In genomic region chr19:57434386-57435061, GRCh38 we compare ENCODE assay signal across 8 cellular contexts. TPM values are rescaled to one million over a fixed set of nuclear protein-coding genes. Genes with fewer than 3 reads are reported as not detected.
A peak's percentile ranks its signal among the peaks of the same experiment; 100 is the strongest.
DNase-seq lines count a peak whose midpoint lies in the region; ATAC-seq, FAIRE-seq and TF ChIP-seq lines count a peak whose summit lies in the region.

No MANE protein-coding gene starts in this region.

- WGBS in prostate gland, result 33% methylated on average over 15 of the region's 15 CpGs

- in situ Hi-C loops in Panc1 (cut with HindIII; ENCODE audit: low pct_unique_long_range_greater_than_20kb, low sequenced_read_pairs), result no loop called here

- H3K9ac ChIP-seq in DND-41 (ENCODE audit: low read depth, low read length), result peak overlapping the region; percentile 58
- H3K9ac ChIP-seq in fibroblast of lung (ENCODE audit: insufficient read depth, low read length), result peak overlapping the region; percentile 21

- H3K4me2 ChIP-seq in DND-41 (ENCODE audit: insufficient read depth, low read length), result peak overlapping the region; percentile 66
- peak overlapping the region; percentile 69 for H3K4me2 ChIP-seq in fibroblast of lung (ENCODE audit: extremely low read depth, insufficient read depth, low read length)

- H3K27ac ChIP-seq in DND-41 (ENCODE audit: low read length) (peak overlapping the region; percentile 71), Panc1 (ENCODE audit: low read length) (peak overlapping the region; percentile 86), fibroblast of lung (ENCODE audit: insufficient read depth, low read length) (peak overlapping the region; percentile 60), prostate gland (no peak overlapping the region)

- H3K9me3 ChIP-seq in DND-41 (ENCODE audit: insufficient read depth, low read length, severe bottlenecking), result no peaks in the 10 kb centered on the region
- peaks cover 19% of the 10 kb centered on the region for H3K9me3 ChIP-seq in Panc1 (ENCODE audit: control insufficient read depth, insufficient read depth, low read depth, low read length)
- no peaks in the 10 kb centered on the region for H3K9me3 ChIP-seq in fibroblast of lung (ENCODE audit: control insufficient read depth, insufficient read depth, low read depth, low read length)
- H3K9me3 ChIP-seq in prostate gland, result no peaks in the 10 kb centered on the region

- H3K36me3 ChIP-seq in DND-41 (ENCODE audit: insufficient read depth, low read length) (peaks cover 14% of the 10 kb centered on the region), Panc1 (ENCODE audit: control insufficient read depth, insufficient read depth, low read length) (no peaks in the 10 kb centered on the region), fibroblast of lung (ENCODE audit: control insufficient read depth, insufficient read depth, low read length) (no peaks in the 10 kb centered on the region), prostate gland (no peaks in the 10 kb centered on the region)

- H3K27me3 ChIP-seq in DND-41 (ENCODE audit: insufficient read depth, low read length, poor library complexity) (no peaks in the 10 kb centered on the region), Panc1 (ENCODE audit: control insufficient read depth, insufficient read depth, low read length) (no peaks in the 10 kb centered on the region), fibroblast of lung (ENCODE audit: control insufficient read depth, insufficient read depth, low read length) (no peaks in the 10 kb centered on the region), prostate gland (replicated peaks; ENCODE audit: insufficient read depth) (no peaks in the 10 kb centered on the region)

- TF ChIP-seq CTCF in DND-41 (IDR thresholded peaks at IDR 0.05; ENCODE audit: borderline replicate concordance, extremely low read depth, low read length, poor library complexity, severe bottlenecking) (no peak), Panc1 (IDR thresholded peaks at IDR 0.05) (no peak), fibroblast of lung (conservative IDR thresholded peaks at IDR 0.05 in 1 of 2, IDR thresholded peaks at IDR 0.05 in 1 of 2; ENCODE audit: low read depth in 1 of 2, low read length in 2 of 2) (no peak), prostate gland (IDR thresholded peaks at IDR 0.05) (no peak)

- CTCF ChIA-PET in Panc1 (lab: Charles Lee), result no interaction called here

- peaks cover 4% of the 10 kb centered on the region for H4K20me1 ChIP-seq in DND-41 (ENCODE audit: insufficient read depth, low read length)
- H4K20me1 ChIP-seq in fibroblast of lung (ENCODE audit: control insufficient read depth, extremely low read depth, insufficient read depth, low read length), result no peaks in the 10 kb centered on the region

- peaks cover 41% of the 10 kb centered on the region for H3K4me1 ChIP-seq in DND-41 (ENCODE audit: insufficient read depth, low read length)
- peaks cover 5% of the 10 kb centered on the region for H3K4me1 ChIP-seq in Panc1 (ENCODE audit: control insufficient read depth, insufficient read depth, low read length)
- peaks cover 5% of the 10 kb centered on the region for H3K4me1 ChIP-seq in fibroblast of lung (ENCODE audit: control insufficient read depth, extremely low read depth, insufficient read depth, low read length)
- peaks cover 6% of the 10 kb centered on the region for H3K4me1 ChIP-seq in prostate gland (replicated peaks)

- POLR2A ChIA-PET in Panc1 (lab: Charles Lee), result interaction anchor here (0.7 kb wide), 1 partner anchor 54 kb away, joined by 3 read pairs; no protein-coding TSS in a partner anchor

- H3K4me3 ChIP-seq in DND-41 (ENCODE audit: low read depth in 1 of 2, low read length in 2 of 2) (peak overlapping the region; percentile 90 to 91), Panc1 (ENCODE audit: low read depth in 2 of 2, low read length in 2 of 2) (peak overlapping the region; percentile 65 to 92), fibroblast of lung (replicated peaks in 1 of 4; ENCODE audit: control extremely low read depth in 1 of 4, insufficient read depth in 1 of 4, low read depth in 3 of 4, low read length in 4 of 4) (peak overlapping the region; percentile 68 to 88 (median 78)), prostate gland (peak overlapping the region; percentile 40 to 63)

- no peak for TF ChIP-seq POLR2A in prostate gland (IDR thresholded peaks at IDR 0.05)

- BruUV-seq in Panc1 (replicated peaks; lab: Mats Ljungman, UMichigan), result TSS peak; percentile 88

- H2AFZ ChIP-seq in DND-41 (ENCODE audit: low read depth, low read length), result peak overlapping the region; percentile 77
- H2AFZ ChIP-seq in fibroblast of lung (ENCODE audit: low read length), result peak overlapping the region; percentile 93

- H3K79me2 ChIP-seq in DND-41 (ENCODE audit: insufficient read depth, low read length), result peaks cover 47% of the 10 kb centered on the region
- H3K79me2 ChIP-seq in fibroblast of lung (ENCODE audit: control insufficient read depth, insufficient read depth, low read length), result peaks cover 26% of the 10 kb centered on the region

- intact Hi-C loops in Panc1 (cut with micrococcal nuclease; ENCODE audit: unreplicated experiment) (no loop called here), prostate gland (cut with DNase I) (no loop called here)

- DNase-seq in DND-41 (peak; percentile 13), Panc1 (ENCODE audit: low read depth, low spot score) (peak; percentile 43), fibroblast of lung (ENCODE audit: low read depth in 2 of 2) (no peak), prostate gland (ENCODE audit: low spot score) (no peak), foreskin melanocyte (no peak), NCI-H128 (lab: John Stamatoyannopoulos, UW; ENCODE audit: unreplicated experiment) (no peak), frontal cortex (ENCODE audit: low spot score in 2 of 2) (no peak)

- FAIRE-seq in frontal cortex (lab: Jason Lieb, UNC), result no peak

- peak; percentile 11; the same call in 2 of the 3 replicates for ATAC-seq in DND-41 (ENCODE audit: insufficient read depth, low read depth)
- ATAC-seq in GM21786 (IDR thresholded peaks at IDR 0.05; ENCODE audit: unreplicated experiment), result peak; percentile 14
- ATAC-seq in Panc1, result peak; percentile 23

RNA-seq across cellular contexts. Expression of gene ZNF749, which starts 0.6 kb away (rescaled TPM):
- total RNA-seq in Panc1 (2021; ENCODE audit: unreplicated experiment), result 21.3 TPM
- polyA plus RNA-seq in Panc1 (2012; ENCODE audit: insufficient read length), result 19.3 TPM
- 10.4 and 11.0 TPM in 2 replicates for total RNA-seq in fibroblast of lung
- 4.7 and 5.4 TPM in 2 replicates for polyA plus RNA-seq in fibroblast of lung
- 5.0 and 6.8 TPM in 2 replicates for polyA plus RNA-seq in fibroblast of lung (2012)
- 1.7 and 3.0 TPM in 2 replicates for polyA minus RNA-seq in fibroblast of lung (ENCODE audit: low replicate concordance)
- 1 to 10 TPM; 5.5 to 8.6 TPM for total RNA-seq in prostate gland
- total RNA-seq in frontal cortex, result 37.9 TPM

RNA-seq across cellular contexts. Expression of gene VN1R1, which starts 22.4 kb away (rescaled TPM):
- total RNA-seq in Panc1 (2021; ENCODE audit: unreplicated experiment) (0.18 TPM), fibroblast of lung (0.26 and 0.50 TPM in 2 replicates), prostate gland (1 to 10 TPM in 1 of 2 donors, under 1 TPM in 1; 0.96 to 4.8 TPM), frontal cortex (4.9 TPM)
- polyA plus RNA-seq in Panc1 (2012; ENCODE audit: insufficient read length), result 0.11 TPM
- polyA plus RNA-seq in fibroblast of lung, result 0.17 and 0.26 TPM in 2 replicates
- polyA plus RNA-seq in fibroblast of lung (2012), result 0.18 and 0.34 TPM in 2 replicates
- polyA minus RNA-seq in fibroblast of lung (ENCODE audit: low replicate concordance), result not detected in 2 replicates

RNA-seq across cellular contexts. Expression of gene ZNF17, which starts 23.6 kb away (rescaled TPM):
- total RNA-seq in Panc1 (2021; ENCODE audit: unreplicated experiment) (9.2 TPM), fibroblast of lung (12.3 and 15.2 TPM in 2 replicates), prostate gland (10 to 100 TPM; 10.8 to 14.5 TPM), frontal cortex (27.7 TPM)
- 4.5 TPM for polyA plus RNA-seq in Panc1 (2012; ENCODE audit: insufficient read length)
- 5.2 and 6.8 TPM in 2 replicates for polyA plus RNA-seq in fibroblast of lung
- 3.9 and 4.5 TPM in 2 replicates for polyA plus RNA-seq in fibroblast of lung (2012)
- polyA minus RNA-seq in fibroblast of lung (ENCODE audit: low replicate concordance), result 1.7 and 6.3 TPM in 2 replicates

RNA-seq across cellular contexts. Expression of gene ZNF772, which starts 42.8 kb away (rescaled TPM):
- total RNA-seq in Panc1 (2021; ENCODE audit: unreplicated experiment), result 6.2 TPM
- 2.1 TPM for polyA plus RNA-seq in Panc1 (2012; ENCODE audit: insufficient read length)
- 16.9 and 29.7 TPM in 2 replicates for total RNA-seq in fibroblast of lung
- 6.0 and 7.5 TPM in 2 replicates for polyA plus RNA-seq in fibroblast of lung
- 3.9 and 4.2 TPM in 2 replicates for polyA plus RNA-seq in fibroblast of lung (2012)
- polyA minus RNA-seq in fibroblast of lung (ENCODE audit: low replicate concordance), result 3.1 and 3.8 TPM in 2 replicates
- 10 to 100 TPM; 15.2 to 37.9 TPM for total RNA-seq in prostate gland
- 66.0 TPM for total RNA-seq in frontal cortex

RNA-seq across cellular contexts. Expression of gene ZNF548, which starts 44.9 kb away (rescaled TPM):
- total RNA-seq in Panc1 (2021; ENCODE audit: unreplicated experiment), result 14.7 TPM
- polyA plus RNA-seq in Panc1 (2012; ENCODE audit: insufficient read length), result 5.9 TPM
- total RNA-seq in fibroblast of lung, result 21.1 and 23.9 TPM in 2 replicates
- 8.8 and 12.0 TPM in 2 replicates for polyA plus RNA-seq in fibroblast of lung
- 4.2 and 5.7 TPM in 2 replicates for polyA plus RNA-seq in fibroblast of lung (2012)
- polyA minus RNA-seq in fibroblast of lung (ENCODE audit: low replicate concordance), result 17.6 and 21.5 TPM in 2 replicates
- 10 to 100 TPM; 20.4 to 27.4 TPM for total RNA-seq in prostate gland
- 45.7 TPM for total RNA-seq in frontal cortex

Comparison
In these comparisons a context has a peak if more than half of its experiments do, and no peak if none do; other contexts are left out.
1. DNase-seq: peak in DND-41 (single experiment) and Panc1 (single experiment); none in fibroblast of lung (0 of 2), prostate gland (single experiment), foreskin melanocyte (single experiment), NCI-H128 (single experiment) and frontal cortex (0 of 2).
2. H3K27ac ChIP-seq: peak in DND-41 (single experiment), Panc1 (single experiment) and fibroblast of lung (single experiment); none in prostate gland (0 of 2).
3. Peak in every context shown above with its lines, with median percentiles within 50 percentile points of each other: ATAC-seq and H3K4me3 ChIP-seq.